In the genomic region with DNA sequence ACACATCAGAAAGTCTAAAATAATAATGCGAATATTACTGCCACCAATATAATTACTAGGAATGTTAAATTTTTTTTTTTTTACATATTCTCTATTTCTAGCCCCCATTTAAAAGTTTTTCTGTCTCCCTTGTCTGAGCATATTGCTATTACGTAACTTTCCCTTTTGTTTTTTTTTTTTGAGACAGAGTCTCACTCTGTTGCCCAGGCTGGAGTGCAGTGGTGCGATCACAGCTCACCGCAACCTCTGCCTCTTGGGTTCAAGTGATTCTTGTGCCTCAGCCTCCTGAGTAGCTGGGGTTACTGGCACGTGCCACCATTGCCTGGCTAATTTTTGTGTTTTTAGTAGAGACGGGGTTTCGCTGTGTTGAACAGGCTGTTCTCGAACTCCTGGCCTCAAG, we compare ENCODE assay signal across 6 cellular contexts. TPM values are rescaled to one million over a fixed set of nuclear protein-coding genes. Genes with fewer than 3 reads are reported as not detected.
DNase-seq lines count a peak whose midpoint lies in the region; TF ChIP-seq lines count a peak whose summit lies in the region.
"Not testable (repeated sequence)": the region's sequence is repeated elsewhere in the genome, so short reads cannot be mapped to it uniquely, and the experiment has no call there.

No MANE protein-coding gene starts in this region.

- H3K36me3 ChIP-seq in mesenchymal stem cell (ENCODE audit: control insufficient read depth in 1 of 2, insufficient read depth in 2 of 2, low read depth in 1 of 2, low read length in 2 of 2): peaks cover 28 to 73% of the 10 kb centered on the region in 2 experiments

- H3K4me1 Mint-ChIP-seq in H9 (peaks cover 21 to 43% of the 10 kb centered on the region in 2 experiments), chondrocyte (ENCODE audit: low read depth) (peaks cover 64% of the 10 kb centered on the region), progenitor cell of endocrine pancreas (ENCODE audit: low read depth) (peaks cover 30% of the 10 kb centered on the region)
- H3K4me1 Mint-ChIP-seq in activated CD4-positive, alpha-beta T cell treated with anti-CD3 and anti-CD28 coated beads, Interleukin-2, amount 10 ng/mL, durations not matched to agents 24 days and 14 days: peaks cover 54% of the 10 kb centered on the region
- H3K4me1 Mint-ChIP-seq in activated naive CD4-positive, alpha-beta T cell treated with anti-CD3 and anti-CD28 coated beads, Interleukin-2, amount 50 U/mL, for 24 hours: peaks cover 88% of the 10 kb centered on the region

- H4K91ac ChIP-seq in H9 (ENCODE audit: insufficient read length, low read depth, low read length); mesenchymal stem cell (ENCODE audit: low read length): not testable (repeated sequence)

- H3K4me3 ChIP-seq in mesenchymal stem cell (ENCODE audit: insufficient read depth in 1 of 2, low read depth in 1 of 2, low read length in 2 of 2): not testable (repeated sequence)

- not testable (repeated sequence) for H2AFZ ChIP-seq in H9 (ENCODE audit: low read length); mesenchymal stem cell (ENCODE audit: low read depth, low read length)

- H3K27me3 Mint-ChIP-seq in H9 (ENCODE audit: low read depth); activated CD4-positive, alpha-beta T cell treated with anti-CD3 and anti-CD28 coated beads, Interleukin-2, amount 10 ng/mL, durations not matched to agents 24 days and 14 days; activated naive CD4-positive, alpha-beta T cell treated with anti-CD3 and anti-CD28 coated beads, Interleukin-2, amount 50 U/mL, for 24 hours; chondrocyte (ENCODE audit: low read depth); progenitor cell of endocrine pancreas: not testable (repeated sequence)

- not testable (repeated sequence) for H4K20me1 ChIP-seq in H9 (ENCODE audit: control insufficient read depth, insufficient read depth, insufficient read length)

- not testable (repeated sequence) for H3K9me3 ChIP-seq in H9 (ENCODE audit: control insufficient read depth, low read depth, low read length); mesenchymal stem cell (ENCODE audit: control insufficient read depth, low read length)

- H3K56ac ChIP-seq in H9 (ENCODE audit: insufficient read length, low read depth, low read length): not testable (repeated sequence)

- H2BK20ac ChIP-seq in H9 (ENCODE audit: low read depth, low read length, poor library complexity, severe bottlenecking): not testable (repeated sequence)

- not testable (repeated sequence) for H3K9me3 Mint-ChIP-seq in H9; activated CD4-positive, alpha-beta T cell treated with anti-CD3 and anti-CD28 coated beads, Interleukin-2, amount 10 ng/mL, durations not matched to agents 24 days and 14 days; activated naive CD4-positive, alpha-beta T cell treated with anti-CD3 and anti-CD28 coated beads, Interleukin-2, amount 50 U/mL, for 24 hours; chondrocyte (ENCODE audit: low read depth); progenitor cell of endocrine pancreas (ENCODE audit: low read depth)

- TF ChIP-seq CTCF in H9 (conservative IDR thresholded peaks at IDR 0.05); chondrocyte (IDR thresholded peaks at IDR 0.05); progenitor cell of endocrine pancreas (IDR thresholded peaks at IDR 0.05; ENCODE audit: unreplicated experiment): not testable (repeated sequence)

- H3K27ac ChIP-seq in H9 (ENCODE audit: insufficient read length, low read depth, low read length); mesenchymal stem cell (ENCODE audit: low read length, poor library complexity, severe bottlenecking): not testable (repeated sequence)

- H3K27ac Mint-ChIP-seq in H9 (peak overlapping the region in 2 of 3 experiments; percentile 75 to 77; a peak in 3 of 7 replicates), chondrocyte (ENCODE audit: unreplicated experiment) (peak overlapping the region; percentile 17)
- H3K27ac Mint-ChIP-seq in activated CD4-positive, alpha-beta T cell treated with anti-CD3 and anti-CD28 coated beads, Interleukin-2, amount 10 ng/mL, durations not matched to agents 24 days and 14 days: peak overlapping the region; percentile 66
- H3K27ac Mint-ChIP-seq in activated naive CD4-positive, alpha-beta T cell treated with anti-CD3 and anti-CD28 coated beads, Interleukin-2, amount 50 U/mL, for 24 hours: peak overlapping the region; percentile 23
- H3K27ac Mint-ChIP-seq in progenitor cell of endocrine pancreas: not testable (repeated sequence)

- not testable (repeated sequence) for H3K4me1 ChIP-seq in H9 (ENCODE audit: insufficient read depth, low read length); mesenchymal stem cell (ENCODE audit: control insufficient read depth, insufficient read depth, low read depth, low read length)

- not testable (repeated sequence) for H3T11ph ChIP-seq in H9 (ENCODE audit: low read length)

- WGBS in H9 (ENCODE audit: extremely low coverage, insufficient read length, low lambda C conversion rate): no CpG with 5 or more reads among the region's 8 CpGs
- WGBS in mesenchymal stem cell: 89% methylated on average over 7 of the region's 8 CpGs

- not testable (repeated sequence) for H2BK120ac ChIP-seq in H9 (ENCODE audit: low read depth, low read length, poor library complexity, severe bottlenecking); mesenchymal stem cell (ENCODE audit: low read depth, low read length)

- H3K18ac ChIP-seq in H9 (ENCODE audit: insufficient read length, low read depth, low read length); mesenchymal stem cell (ENCODE audit: low read depth in 1 of 2, low read length in 2 of 2): not testable (repeated sequence)

- not testable (repeated sequence) for H3K27me3 ChIP-seq in H9 (ENCODE audit: insufficient read depth, low read length); mesenchymal stem cell (ENCODE audit: control insufficient read depth in 1 of 2, insufficient read depth in 1 of 2, low read length in 2 of 2)

- not testable (repeated sequence) for H3K14ac ChIP-seq in H9 (ENCODE audit: insufficient read depth, low read length); mesenchymal stem cell (ENCODE audit: low read length in 2 of 2)

- not testable (repeated sequence) for DNase-seq in H9; activated CD4-positive, alpha-beta T cell treated with anti-CD3 and anti-CD28 coated beads, Interleukin-2, amount 10 ng/mL, durations not matched to agents 24 days and 14 days; chondrocyte (ENCODE audit: low spot score); mesenchymal stem cell; progenitor cell of endocrine pancreas (ENCODE audit: low spot score, unreplicated experiment)

- peaks cover 81% of the 10 kb centered on the region for H3K79me2 ChIP-seq in H9 (ENCODE audit: insufficient read depth, low read length)

- H3K9ac ChIP-seq in H9 (ENCODE audit: extremely low read depth, insufficient read length, low read length): not testable (repeated sequence)
- peak overlapping the region; percentile 54 for H3K9ac ChIP-seq in mesenchymal stem cell (ENCODE audit: low read length)

- not testable (repeated sequence) for H2BK12ac ChIP-seq in H9 (ENCODE audit: insufficient read length, low read depth, low read length); mesenchymal stem cell (ENCODE audit: low read length in 2 of 2)

- not testable (repeated sequence) for H3K23me2 ChIP-seq in H9 (ENCODE audit: insufficient read length, low read depth, low read length, poor library complexity, severe bottlenecking)

- not testable (repeated sequence) for H3K4me2 ChIP-seq in H9 (ENCODE audit: insufficient read depth, insufficient read length, low read length); mesenchymal stem cell (ENCODE audit: low read length, poor library complexity, severe bottlenecking)

- not testable (repeated sequence) for H2BK15ac ChIP-seq in H9 (ENCODE audit: low read depth, low read length); mesenchymal stem cell (ENCODE audit: low read depth, poor library complexity, severe bottlenecking)

- not testable (repeated sequence) for H2BK5ac ChIP-seq in H9 (ENCODE audit: insufficient read length, low read length); mesenchymal stem cell (ENCODE audit: low read depth, low read length, poor library complexity, severe bottlenecking)

- H3K4me3 Mint-ChIP-seq in H9; activated CD4-positive, alpha-beta T cell treated with anti-CD3 and anti-CD28 coated beads, Interleukin-2, amount 10 ng/mL, durations not matched to agents 24 days and 14 days; activated naive CD4-positive, alpha-beta T cell treated with anti-CD3 and anti-CD28 coated beads, Interleukin-2, amount 50 U/mL, for 24 hours; chondrocyte (ENCODE audit: unreplicated experiment): not testable (repeated sequence)
- H3K4me3 Mint-ChIP-seq in progenitor cell of endocrine pancreas (ENCODE audit: low read depth): peak overlapping the region; percentile 3

- not testable (repeated sequence) for H2AK5ac ChIP-seq in H9 (ENCODE audit: insufficient read length, low read length); mesenchymal stem cell (ENCODE audit: low read length, severe bottlenecking)

- not testable (repeated sequence) for H4K5ac ChIP-seq in H9 (ENCODE audit: insufficient read length, low read depth, low read length)

- H3K4ac ChIP-seq in H9 (ENCODE audit: low read depth, low read length); mesenchymal stem cell (ENCODE audit: low read depth in 1 of 2, low read length in 2 of 2): not testable (repeated sequence)

- not testable (repeated sequence) for H4K8ac ChIP-seq in H9 (replicated peaks; ENCODE audit: insufficient read length, low read depth, low read length); mesenchymal stem cell (ENCODE audit: low read length)

- H3K79me1 ChIP-seq in H9 (ENCODE audit: insufficient read depth, low read depth, low read length, poor library complexity, severe bottlenecking); mesenchymal stem cell (replicated peaks; ENCODE audit: low read length, poor library complexity, severe bottlenecking): not testable (repeated sequence)

- not testable (repeated sequence) for H3K23ac ChIP-seq in H9 (ENCODE audit: insufficient read length, low read depth, low read length); mesenchymal stem cell (ENCODE audit: low read length in 2 of 2)

- H3K36me3 Mint-ChIP-seq in H9 (ENCODE audit: insufficient read depth in 1 of 3, low read depth in 3 of 3): peaks cover 53 to 87% (median 85%) of the 10 kb centered on the region in 3 experiments
- H3K36me3 Mint-ChIP-seq in activated CD4-positive, alpha-beta T cell treated with anti-CD3 and anti-CD28 coated beads, Interleukin-2, amount 10 ng/mL, durations not matched to agents 24 days and 14 days (ENCODE audit: low read depth): peaks cover 81% of the 10 kb centered on the region
- peaks cover 33% of the 10 kb centered on the region for H3K36me3 Mint-ChIP-seq in activated naive CD4-positive, alpha-beta T cell treated with anti-CD3 and anti-CD28 coated beads, Interleukin-2, amount 50 U/mL, for 24 hours
- peaks cover 20% of the 10 kb centered on the region for H3K36me3 Mint-ChIP-seq in chondrocyte (ENCODE audit: low read depth)
- peaks cover 37% of the 10 kb centered on the region for H3K36me3 Mint-ChIP-seq in progenitor cell of endocrine pancreas (ENCODE audit: insufficient read depth)

- intact Hi-C loops in activated CD4-positive, alpha-beta T cell treated with anti-CD3 and anti-CD28 coated beads, Interleukin-2, amount 10 ng/mL, durations not matched to agents 24 days and 14 days (cut with micrococcal nuclease): not testable (repeated sequence)

RNA-seq across cellular contexts. Expression of gene PPP4R2, which starts 6.4 kb away (rescaled TPM):
- total RNA-seq in H9 (2021) (123 and 132 TPM in 2 replicates), chondrocyte (63.5 to 78.4 TPM (median 70.0 TPM) in 3 replicates), progenitor cell of endocrine pancreas (117 and 130 TPM in 2 replicates)
- 105 and 107 TPM in 2 replicates for total RNA-seq in activated CD4-positive, alpha-beta T cell treated with anti-CD3 and anti-CD28 coated beads, Interleukin-2, amount 10 ng/mL, durations not matched to agents 24 days and 14 days
- polyA plus RNA-seq in mesenchymal stem cell (2013, experiment 1 of 2): 25.2 TPM
- 26.0 TPM for polyA plus RNA-seq in mesenchymal stem cell (2013, experiment 2 of 2)

RNA-seq across cellular contexts. Expression of gene EBLN2, which starts 58.4 kb away (rescaled TPM):
- total RNA-seq in H9 (2021) (4.4 and 6.1 TPM in 2 replicates), chondrocyte (2.5 to 4.7 TPM (median 3.3 TPM) in 3 replicates), progenitor cell of endocrine pancreas (14.9 and 16.9 TPM in 2 replicates)
- 7.2 and 7.8 TPM in 2 replicates for total RNA-seq in activated CD4-positive, alpha-beta T cell treated with anti-CD3 and anti-CD28 coated beads, Interleukin-2, amount 10 ng/mL, durations not matched to agents 24 days and 14 days
- polyA plus RNA-seq in mesenchymal stem cell (2013, experiment 1 of 2): 1.6 TPM
- 1.4 TPM for polyA plus RNA-seq in mesenchymal stem cell (2013, experiment 2 of 2)
